8 cellular contexts compared by ENCODE assay signal in genomic region chr2:26299488-26300092, GRCh38. TPM values are rescaled to one million over a fixed set of nuclear protein-coding genes. Genes with fewer than 3 reads are reported as not detected.
DNase-seq lines count a peak whose midpoint lies in the region; ATAC-seq, FAIRE-seq and TF ChIP-seq lines count a peak whose summit lies in the region.

No MANE protein-coding gene starts in this region.

- peak overlapping the region; percentile 41 for H3K9ac ChIP-seq in endothelial cell of umbilical vein (replicated peaks; ENCODE audit: extremely low read depth, insufficient read depth, low read length)

- peak overlapping the region; percentile 97 for H2AFZ ChIP-seq in endothelial cell of umbilical vein (ENCODE audit: low read depth, low read length)

- DNase-seq in activated naive CD8-positive, alpha-beta T cell treated with anti-CD3 and anti-CD28 coated beads, Interleukin-2, amount 10 ng/mL, durations not matched to agents 7 days and 5 days, result peak; percentile 47
- DNase-seq in activated naive CD8-positive, alpha-beta T cell treated with anti-CD3 and anti-CD28 coated beads for 36 hours, result no peak
- DNase-seq in RCC 7860 (ENCODE audit: low spot score) (peak; percentile 28), endothelial cell of umbilical vein (ENCODE audit: low read depth, low spot score) (peak; percentile 76), SW 1271 (lab: John Stamatoyannopoulos, UW) (no peak), frontal cortex (ENCODE audit: low spot score in 2 of 2) (no peak)

- H3K4me3 ChIP-seq in endothelial cell of umbilical vein (replicated peaks in 1 of 3; ENCODE audit: insufficient read depth in 1 of 3, low read depth in 1 of 3, low read length in 3 of 3) (peak overlapping the region; percentile 27 to 60 (median 37)), mononuclear cell (ENCODE audit: low read length) (peak overlapping the region; percentile 90)

- FAIRE-seq in RCC 7860 (lab: Jason Lieb, UNC), result peak; percentile 33
- FAIRE-seq in endothelial cell of umbilical vein (lab: Jason Lieb, UNC), result peak; percentile 76
- FAIRE-seq in frontal cortex (lab: Jason Lieb, UNC), result no peak

- intact Hi-C loops in endothelial cell of umbilical vein (cut with micrococcal nuclease), result loop anchor here (1.0 kb wide), 1 partner anchor 55 kb away; the partner anchor contains the start of genes HADHA and HADHB

- peak; percentile 31 for TF ChIP-seq POLR2A in endothelial cell of umbilical vein (IDR thresholded peaks at IDR 0.05; ENCODE audit: low read depth, low read length)

- no peak overlapping the region for H3K4me3 Mint-ChIP-seq in activated naive CD8-positive, alpha-beta T cell treated with anti-CD3 and anti-CD28 coated beads, Interleukin-2, amount 10 ng/mL, durations not matched to agents 7 days and 5 days
- no peak overlapping the region for H3K4me3 Mint-ChIP-seq in activated naive CD8-positive, alpha-beta T cell treated with anti-CD3 and anti-CD28 coated beads for 36 hours

- no peak overlapping the region for H3K27ac Mint-ChIP-seq in activated naive CD8-positive, alpha-beta T cell treated with anti-CD3 and anti-CD28 coated beads, Interleukin-2, amount 10 ng/mL, durations not matched to agents 7 days and 5 days
- no peak overlapping the region for H3K27ac Mint-ChIP-seq in activated naive CD8-positive, alpha-beta T cell treated with anti-CD3 and anti-CD28 coated beads for 36 hours

- POLR2A ChIA-PET in activated naive CD8-positive, alpha-beta T cell treated with anti-CD3 and anti-CD28 coated beads, Interleukin-2, amount 10 ng/mL, durations not matched to agents 7 days and 5 days (lab: Charles Lee), result interaction anchor here (0.6 to 1.4 kb wide), 10 partner anchors 17 to 1245 kb away, joined by 3 to 13 read pairs (median 4); partner anchors contain the start of genes ADGRF3, HADHA, HADHB and SELENOI
- POLR2A ChIA-PET in endothelial cell of umbilical vein (lab: Charles Lee), result no interaction called here

- H3K27me3 ChIP-seq in endothelial cell of umbilical vein (ENCODE audit: control insufficient read depth in 2 of 2, insufficient read depth in 2 of 2, low read length in 2 of 2) (no peaks in the 10 kb centered on the region), mononuclear cell (ENCODE audit: insufficient read depth, low read length) (no peaks in the 10 kb centered on the region)

- TF ChIP-seq CTCF in endothelial cell of umbilical vein (IDR thresholded peaks at IDR 0.05; ENCODE audit: extremely low read depth in 1 of 2, insufficient read depth in 1 of 2, low read depth in 1 of 2, low read length in 2 of 2), result no peak

- H4K20me1 ChIP-seq in endothelial cell of umbilical vein (replicated peaks; ENCODE audit: control insufficient read depth, extremely low read depth, insufficient read depth, low read length), result no peaks in the 10 kb centered on the region

- H3K9me3 ChIP-seq in endothelial cell of umbilical vein (replicated peaks; ENCODE audit: control insufficient read depth, insufficient read depth, low read length), result no peaks in the 10 kb centered on the region
- no peaks in the 10 kb centered on the region for H3K9me3 ChIP-seq in mononuclear cell (ENCODE audit: low read depth, low read length)

- CTCF ChIA-PET in endothelial cell of umbilical vein (lab: Charles Lee), result interaction anchor here (0.8 to 1.3 kb wide), 5 partner anchors 9 to 56 kb away, joined by 3 read pairs; partner anchors contain the start of genes HADHA and SELENOI

- H3K4me2 ChIP-seq in endothelial cell of umbilical vein (ENCODE audit: insufficient read depth, low read length), result peak overlapping the region; percentile 73

- H3K9me1 ChIP-seq in endothelial cell of umbilical vein (replicated peaks; ENCODE audit: control insufficient read depth, extremely low read depth, insufficient read depth, low read length), result no peaks in the 10 kb centered on the region

- H3K4me1 Mint-ChIP-seq in activated naive CD8-positive, alpha-beta T cell treated with anti-CD3 and anti-CD28 coated beads, Interleukin-2, amount 10 ng/mL, durations not matched to agents 7 days and 5 days, result no peaks in the 10 kb centered on the region
- H3K4me1 Mint-ChIP-seq in activated naive CD8-positive, alpha-beta T cell treated with anti-CD3 and anti-CD28 coated beads for 36 hours, result no peaks in the 10 kb centered on the region

- peak overlapping the region; percentile 64 for H3K27ac ChIP-seq in endothelial cell of umbilical vein (ENCODE audit: insufficient read depth, low read depth, low read length)

- no peaks in the 10 kb centered on the region for H3K79me2 ChIP-seq in endothelial cell of umbilical vein (ENCODE audit: control insufficient read depth, insufficient read depth, low read length)

- peak; percentile 55 for ATAC-seq in activated naive CD8-positive, alpha-beta T cell treated with anti-CD3 and anti-CD28 coated beads, Interleukin-2, amount 10 ng/mL, durations not matched to agents 7 days and 5 days (ENCODE audit: low read depth)
- no peak for ATAC-seq in GM21367 (IDR thresholded peaks at IDR 0.05; ENCODE audit: unreplicated experiment)

- TSS peak; percentile 28 for BruUV-seq in endothelial cell of umbilical vein (replicated peaks; lab: Mats Ljungman, UMichigan)

- no peaks in the 10 kb centered on the region for H3K36me3 ChIP-seq in endothelial cell of umbilical vein (ENCODE audit: control insufficient read depth in 2 of 2, extremely low read depth in 1 of 2, insufficient read depth in 2 of 2, low read length in 2 of 2)

- H3K4me1 ChIP-seq in endothelial cell of umbilical vein (ENCODE audit: control insufficient read depth, extremely low read depth, insufficient read depth, low read length) (peaks cover 15% of the 10 kb centered on the region), mononuclear cell (ENCODE audit: insufficient read depth, low read length) (peaks cover 19% of the 10 kb centered on the region)

- no peaks in the 10 kb centered on the region for H3K9me3 Mint-ChIP-seq in activated naive CD8-positive, alpha-beta T cell treated with anti-CD3 and anti-CD28 coated beads, Interleukin-2, amount 10 ng/mL, durations not matched to agents 7 days and 5 days
- no peaks in the 10 kb centered on the region for H3K9me3 Mint-ChIP-seq in activated naive CD8-positive, alpha-beta T cell treated with anti-CD3 and anti-CD28 coated beads for 36 hours

- peaks cover 2% of the 10 kb centered on the region for H3K27me3 Mint-ChIP-seq in activated naive CD8-positive, alpha-beta T cell treated with anti-CD3 and anti-CD28 coated beads, Interleukin-2, amount 10 ng/mL, durations not matched to agents 7 days and 5 days
- no peaks in the 10 kb centered on the region for H3K27me3 Mint-ChIP-seq in activated naive CD8-positive, alpha-beta T cell treated with anti-CD3 and anti-CD28 coated beads for 36 hours

- dilution Hi-C loops in endothelial cell of umbilical vein (cut with MboI; ENCODE audit: extremely low pct_ligation_motif_present, low sequenced_read_pairs), result no loop called here

- no peaks in the 10 kb centered on the region for H3K36me3 Mint-ChIP-seq in activated naive CD8-positive, alpha-beta T cell treated with anti-CD3 and anti-CD28 coated beads, Interleukin-2, amount 10 ng/mL, durations not matched to agents 7 days and 5 days
- H3K36me3 Mint-ChIP-seq in activated naive CD8-positive, alpha-beta T cell treated with anti-CD3 and anti-CD28 coated beads for 36 hours, result no peaks in the 10 kb centered on the region

RNA-seq across cellular contexts. Expression of gene SELENOI, which starts 46.4 kb away (rescaled TPM):
- 10 to 100 TPM; 26.4 TPM for total RNA-seq in activated naive CD8-positive, alpha-beta T cell treated with anti-CD3 and anti-CD28 coated beads, Interleukin-2, amount 10 ng/mL, durations not matched to agents 7 days and 5 days
- total RNA-seq in activated naive CD8-positive, alpha-beta T cell treated with anti-CD3 and anti-CD28 coated beads for 36 hours, result 10 to 100 TPM; 59.0 to 60.6 TPM
- total RNA-seq in endothelial cell of umbilical vein (23.1 and 25.3 TPM in 2 replicates), mononuclear cell (27.3 TPM), frontal cortex (63.6 TPM)
- polyA plus RNA-seq in endothelial cell of umbilical vein, result 4.8 and 10.8 TPM in 2 replicates
- polyA plus RNA-seq in endothelial cell of umbilical vein (2011; cell fraction: cytosol; rRNA removed), result 3.3 and 3.5 TPM in 2 replicates
- 8.5 and 10.8 TPM in 2 replicates for polyA plus RNA-seq in endothelial cell of umbilical vein (2011; cell fraction: nucleus; rRNA removed)
- polyA plus RNA-seq in endothelial cell of umbilical vein (2012), result 8.7 and 13.7 TPM in 2 replicates
- 78.5 and 79.2 TPM in 2 replicates for polyA minus RNA-seq in endothelial cell of umbilical vein
- 28.4 TPM for polyA minus RNA-seq in endothelial cell of umbilical vein (2011; cell fraction: cytosol; rRNA and poly(A)+ RNA removed)
- polyA minus RNA-seq in endothelial cell of umbilical vein (2011; cell fraction: nucleus; rRNA and poly(A)+ RNA removed), result 23.7 and 25.8 TPM in 2 replicates

RNA-seq across cellular contexts. Expression of gene ADGRF3, which starts 47.0 kb away (rescaled TPM):
- 1 to 10 TPM; 5.7 to 7.0 TPM for total RNA-seq in activated naive CD8-positive, alpha-beta T cell treated with anti-CD3 and anti-CD28 coated beads, Interleukin-2, amount 10 ng/mL, durations not matched to agents 7 days and 5 days
- total RNA-seq in activated naive CD8-positive, alpha-beta T cell treated with anti-CD3 and anti-CD28 coated beads for 36 hours, result 1 to 10 TPM; 4.4 to 5.2 TPM
- total RNA-seq in endothelial cell of umbilical vein, result 0.18 and 0.73 TPM in 2 replicates
- polyA plus RNA-seq in endothelial cell of umbilical vein, result 0.21 and 0.30 TPM in 2 replicates
- polyA plus RNA-seq in endothelial cell of umbilical vein (2011; cell fraction: cytosol; rRNA removed), result 0.18 and 0.54 TPM in 2 replicates
- 1.6 and 2.8 TPM in 2 replicates for polyA plus RNA-seq in endothelial cell of umbilical vein (2011; cell fraction: nucleus; rRNA removed)
- 0.04 and 0.19 TPM in 2 replicates for polyA plus RNA-seq in endothelial cell of umbilical vein (2012)
- 0.28 TPM in 1 of 2 replicates, not detected in the other for polyA minus RNA-seq in endothelial cell of umbilical vein
- 0.31 TPM for polyA minus RNA-seq in endothelial cell of umbilical vein (2011; cell fraction: cytosol; rRNA and poly(A)+ RNA removed)
- 0.29 and 0.72 TPM in 2 replicates for polyA minus RNA-seq in endothelial cell of umbilical vein (2011; cell fraction: nucleus; rRNA and poly(A)+ RNA removed)
- 0.31 TPM for total RNA-seq in mononuclear cell
- under 0.01 TPM for total RNA-seq in frontal cortex

RNA-seq across cellular contexts. Expression of gene HADHB, which starts 54.9 kb away (rescaled TPM):
- total RNA-seq in activated naive CD8-positive, alpha-beta T cell treated with anti-CD3 and anti-CD28 coated beads, Interleukin-2, amount 10 ng/mL, durations not matched to agents 7 days and 5 days, result 10 to 100 TPM; 68.1 to 72.7 TPM
- 10 to 100 TPM; 70.2 to 73.2 TPM for total RNA-seq in activated naive CD8-positive, alpha-beta T cell treated with anti-CD3 and anti-CD28 coated beads for 36 hours
- 85.6 and 100 TPM in 2 replicates for total RNA-seq in endothelial cell of umbilical vein
- 69.7 and 92.9 TPM in 2 replicates for polyA plus RNA-seq in endothelial cell of umbilical vein
- polyA plus RNA-seq in endothelial cell of umbilical vein (2011; cell fraction: cytosol; rRNA removed), result 77.5 and 86.2 TPM in 2 replicates
- polyA plus RNA-seq in endothelial cell of umbilical vein (2011; cell fraction: nucleus; rRNA removed), result 79.7 and 85.7 TPM in 2 replicates
- 101 and 114 TPM in 2 replicates for polyA plus RNA-seq in endothelial cell of umbilical vein (2012)
- polyA minus RNA-seq in endothelial cell of umbilical vein, result 123 and 157 TPM in 2 replicates
- 39.2 TPM for polyA minus RNA-seq in endothelial cell of umbilical vein (2011; cell fraction: cytosol; rRNA and poly(A)+ RNA removed)
- 39.9 and 53.3 TPM in 2 replicates for polyA minus RNA-seq in endothelial cell of umbilical vein (2011; cell fraction: nucleus; rRNA and poly(A)+ RNA removed)
- 60.0 TPM for total RNA-seq in mononuclear cell
- 37.9 TPM for total RNA-seq in frontal cortex

RNA-seq across cellular contexts. Expression of gene HADHA, which starts 55.2 kb away (rescaled TPM):
- 100 to 1,000 TPM; 104 to 113 TPM for total RNA-seq in activated naive CD8-positive, alpha-beta T cell treated with anti-CD3 and anti-CD28 coated beads, Interleukin-2, amount 10 ng/mL, durations not matched to agents 7 days and 5 days
- total RNA-seq in activated naive CD8-positive, alpha-beta T cell treated with anti-CD3 and anti-CD28 coated beads for 36 hours, result 100 to 1,000 TPM; 119 to 120 TPM
- total RNA-seq in endothelial cell of umbilical vein (151 and 158 TPM in 2 replicates), mononuclear cell (116 TPM), frontal cortex (85.2 TPM)
- 67.5 and 79.4 TPM in 2 replicates for polyA plus RNA-seq in endothelial cell of umbilical vein
- 107 and 113 TPM in 2 replicates for polyA plus RNA-seq in endothelial cell of umbilical vein (2011; cell fraction: cytosol; rRNA removed)
- 88.0 and 107 TPM in 2 replicates for polyA plus RNA-seq in endothelial cell of umbilical vein (2011; cell fraction: nucleus; rRNA removed)
- 203 and 205 TPM in 2 replicates for polyA plus RNA-seq in endothelial cell of umbilical vein (2012)
- polyA minus RNA-seq in endothelial cell of umbilical vein, result 136 and 139 TPM in 2 replicates
- polyA minus RNA-seq in endothelial cell of umbilical vein (2011; cell fraction: cytosol; rRNA and poly(A)+ RNA removed), result 112 TPM
- polyA minus RNA-seq in endothelial cell of umbilical vein (2011; cell fraction: nucleus; rRNA and poly(A)+ RNA removed), result 40.2 and 50.5 TPM in 2 replicates

Comparison
In these comparisons a context has a peak if more than half of its experiments do, and no peak if none do; other contexts are left out.
1. DNase-seq: peak in activated naive CD8-positive, alpha-beta T cell treated with anti-CD3 and anti-CD28 coated beads, Interleukin-2, amount 10 ng/mL, durations not matched to agents 7 days and 5 days (single experiment), RCC 7860 (single experiment) and endothelial cell of umbilical vein (single experiment); none in activated naive CD8-positive, alpha-beta T cell treated with anti-CD3 and anti-CD28 coated beads for 36 hours (single experiment), SW 1271 (0 of 2) and frontal cortex (0 of 2).